Comparison of ENCODE assay signal across 20 cellular contexts in genomic region chr12:849192-849527, GRCh38.
DNase-seq lines count a peak whose midpoint lies in the region; ATAC-seq, FAIRE-seq and TF ChIP-seq lines count a peak whose summit lies in the region.
"Had no signal": no experiment of that assay in that cellular context is flagged by ENCODE, and none has a peak within 500 bp of the region (broad histone marks: within the 10 kb centered on the region; RNA-seq: fewer than 3 reads in every experiment).

No MANE protein-coding gene starts in this region.

- POLR2A ChIA-PET in activated CD4-positive, alpha-beta T cell treated with anti-CD3 and anti-CD28 coated beads for 36 hours (lab: Charles Lee) = interaction anchor here (1.0 kb wide), 1 partner anchor 96 kb away, joined by 3 read pairs; no protein-coding TSS in a partner anchor

- no peak overlapping the region for H3K4me3 Mint-ChIP-seq in activated CD4-positive, alpha-beta T cell treated with anti-CD3 and anti-CD28 coated beads for 36 hours
- H3K4me3 Mint-ChIP-seq in central memory CD8-positive, alpha-beta T cell = no peak overlapping the region
- H3K4me3 Mint-ChIP-seq: immature natural killer cell, type B pancreatic cell had no signal

- no peak overlapping the region for H3K4me3 ChIP-seq in psoas muscle
- H3K4me3 ChIP-seq: lung, stomach had no signal

- H3K9me3 ChIP-seq in psoas muscle = no peaks in the 10 kb centered on the region
- H3K9me3 ChIP-seq: BE2C, stomach had no signal

- peaks cover 21% of the 10 kb centered on the region for H3K36me3 Mint-ChIP-seq in activated CD4-positive, alpha-beta T cell treated with anti-CD3 and anti-CD28 coated beads for 36 hours (ENCODE audit: low read depth)
- H3K36me3 Mint-ChIP-seq in central memory CD8-positive, alpha-beta T cell (ENCODE audit: insufficient read depth) = peaks cover 11% of the 10 kb centered on the region
- H3K36me3 Mint-ChIP-seq: immature natural killer cell had no signal

- peak; percentile 80 for FAIRE-seq in GM19239 (lab: Jason Lieb, UNC)
- FAIRE-seq: D721Med had no signal

- no peaks in the 10 kb centered on the region for H3K27me3 Mint-ChIP-seq in activated CD4-positive, alpha-beta T cell treated with anti-CD3 and anti-CD28 coated beads for 36 hours
- H3K27me3 Mint-ChIP-seq in central memory CD8-positive, alpha-beta T cell = no peaks in the 10 kb centered on the region
- H3K27me3 Mint-ChIP-seq: type B pancreatic cell had no signal

- H3K4me1 ChIP-seq in psoas muscle = peaks cover 57% of the 10 kb centered on the region
- H3K4me1 ChIP-seq: BE2C had no signal

- H3K27ac Mint-ChIP-seq in activated CD4-positive, alpha-beta T cell treated with anti-CD3 and anti-CD28 coated beads for 36 hours = peak overlapping the region; percentile 85
- H3K27ac Mint-ChIP-seq in central memory CD8-positive, alpha-beta T cell (ENCODE audit: low read depth) = peak overlapping the region; percentile 21
- H3K27ac Mint-ChIP-seq: type B pancreatic cell had no signal

- TF ChIP-seq CTCF in psoas muscle (IDR thresholded peaks at IDR 0.05) = no peak

- peak overlapping the region; percentile 49 for H3K27ac ChIP-seq in psoas muscle
- H3K27ac ChIP-seq: stomach had no signal

- CTCF ChIA-PET in activated CD4-positive, alpha-beta T cell treated with anti-CD3 and anti-CD28 coated beads for 36 hours (lab: Charles Lee) = interaction anchor here (0.7 to 1.1 kb wide), 3 partner anchors 9 to 34 kb away, joined by 3 to 5 read pairs (median 3); no protein-coding TSS in a partner anchor

- H3K27me3 ChIP-seq in psoas muscle (ENCODE audit: insufficient read depth in 3 of 3, low read length in 2 of 3) = no peaks in the 10 kb centered on the region
- H3K27me3 ChIP-seq: BE2C, stomach had no signal

- intact Hi-C loops in activated CD4-positive, alpha-beta T cell treated with anti-CD3 and anti-CD28 coated beads for 36 hours (cut with DNase I, micrococcal nuclease) = loop anchor here in 1 of 2 experiments (2.0 kb wide), 1 partner anchor 38 kb away; no protein-coding TSS in a partner anchor
- intact Hi-C loops in psoas muscle (cut with DNase I) = no loop called here

- peaks cover 3% of the 10 kb centered on the region for H3K9me3 Mint-ChIP-seq in activated CD4-positive, alpha-beta T cell treated with anti-CD3 and anti-CD28 coated beads for 36 hours (ENCODE audit: low read depth)
- no peaks in the 10 kb centered on the region for H3K9me3 Mint-ChIP-seq in central memory CD8-positive, alpha-beta T cell
- H3K9me3 Mint-ChIP-seq: immature natural killer cell had no signal

- DNase-seq in activated CD4-positive, alpha-beta T cell treated with anti-CD3 and anti-CD28 coated beads for 36 hours = no peak
- DNase-seq in activated CD4-positive, alpha-beta T cell treated with anti-CD3 and anti-CD28 coated beads for 1 hour = no peak
- DNase-seq in GM19239 (ENCODE audit: insufficient read length, low spot score) = no peak
- DNase-seq in central memory CD8-positive, alpha-beta T cell (ENCODE audit: low spot score in 2 of 2) = no peak
- no peak for DNase-seq in psoas muscle
- no peak for DNase-seq in NCI-H510A (lab: John Stamatoyannopoulos, UW)
- DNase-seq in DMS 273 treated with DMSO at 0.1 percent for 48 hours (lab: John Stamatoyannopoulos, UW) = no peak
- DNase-seq: activated CD8-positive, alpha-beta memory T cell treated with anti-CD3 and anti-CD28 coated beads for 24 hours; anterior cingulate cortex; BE2C; immature natural killer cell; Kasumi-1; NCI-H1092 treated with DMSO at 0.1 percent for 48 hours; NCI-H524; stomach had no signal

- peaks cover 52% of the 10 kb centered on the region for H3K4me1 Mint-ChIP-seq in activated CD4-positive, alpha-beta T cell treated with anti-CD3 and anti-CD28 coated beads for 36 hours
- peaks cover 49% of the 10 kb centered on the region for H3K4me1 Mint-ChIP-seq in central memory CD8-positive, alpha-beta T cell

- no peaks in the 10 kb centered on the region for H3K36me3 ChIP-seq in psoas muscle (ENCODE audit: insufficient read depth in 1 of 2, low read depth in 1 of 2)

- no peak for ATAC-seq in activated CD4-positive, alpha-beta T cell treated with anti-CD3 and anti-CD28 coated beads for 36 hours
- ATAC-seq in central memory CD8-positive, alpha-beta T cell (replicated peaks; ENCODE audit: extremely low read depth, poor library complexity, severe bottlenecking) = no peak
- ATAC-seq in psoas muscle = peak in 1 of 4 donors; percentile 3
- ATAC-seq in GM21528 (IDR thresholded peaks at IDR 0.05; ENCODE audit: low FRiP score, unreplicated experiment) = no peak
- ATAC-seq: Right ventricle myocardium inferior had no signal
